ENCODE assay signal across 11 cellular contexts in the genomic region with DNA sequence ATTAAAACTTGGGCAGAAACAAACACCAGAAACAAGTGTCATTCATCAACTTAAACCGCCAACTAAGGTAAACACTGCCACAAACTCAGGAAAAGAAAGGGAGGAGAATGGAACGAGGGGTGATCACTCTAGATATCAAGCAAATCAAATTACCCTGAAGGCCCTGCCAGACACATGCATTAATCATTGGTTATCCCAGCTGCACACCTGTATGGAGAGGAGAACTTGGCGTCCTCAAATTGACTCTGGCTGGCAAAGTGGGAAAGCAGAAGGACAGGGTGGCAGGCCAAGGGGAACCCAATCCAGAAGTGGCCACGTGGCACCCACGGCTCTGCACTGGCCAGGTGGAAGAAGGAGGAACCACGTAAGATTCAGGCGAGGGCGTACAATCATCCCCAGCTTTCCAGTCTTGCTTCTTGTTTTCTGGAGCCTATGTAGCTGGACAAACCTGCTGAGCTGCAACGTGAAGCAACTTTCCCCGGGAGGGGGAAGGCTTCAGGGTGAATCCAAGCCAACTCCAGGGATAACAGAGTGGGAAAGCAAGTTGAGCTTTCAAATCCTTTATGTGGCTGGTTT.
DNase-seq lines count a peak whose midpoint lies in the region; ATAC-seq and TF ChIP-seq lines count a peak whose summit lies in the region.
"Had no signal": no experiment of that assay in that cellular context is flagged by ENCODE, and none has a peak within 500 bp of the region (broad histone marks: within the 10 kb centered on the region; RNA-seq: fewer than 3 reads in every experiment).

No MANE protein-coding gene starts in this region.

- H3K27me3 Mint-ChIP-seq in activated naive CD8-positive, alpha-beta T cell treated with anti-CD3 and anti-CD28 coated beads for 36 hours, result peaks cover 4% of the 10 kb centered on the region

- WGBS in body of pancreas, 2 donors, result 36% methylated on average over 10 of the region's 10 CpGs
- WGBS in trophoblast cell (ENCODE audit: extremely low coverage, insufficient coverage, insufficient read length), result no CpG with 5 or more reads among the region's 10 CpGs

- H3K79me2 ChIP-seq in trophoblast cell (ENCODE audit: control insufficient read depth, insufficient read depth, low read length, poor library complexity), result no peaks in the 10 kb centered on the region

- H4K91ac ChIP-seq in trophoblast cell (ENCODE audit: low read depth, low read length), result peak overlapping the region; percentile 8

- H3K4me1 Mint-ChIP-seq in activated naive CD8-positive, alpha-beta T cell treated with anti-CD3 and anti-CD28 coated beads for 36 hours, result no peaks in the 10 kb centered on the region

- peak overlapping the region; percentile 10 for H4K8ac ChIP-seq in trophoblast cell (ENCODE audit: low read depth, low read length)

- no peak overlapping the region for H3K18ac ChIP-seq in trophoblast cell (ENCODE audit: low read length)

- H3K36me3 ChIP-seq in body of pancreas (replicated peaks in 1 of 2; ENCODE audit: insufficient read depth in 1 of 2, low read depth in 2 of 2), result no peaks in the 10 kb centered on the region
- no peaks in the 10 kb centered on the region for H3K36me3 ChIP-seq in trophoblast cell (ENCODE audit: control insufficient read depth in 1 of 2, insufficient read depth in 2 of 2, low read length in 2 of 2)
- H3K36me3 ChIP-seq in colonic mucosa, result no peaks in the 10 kb centered on the region
- H3K36me3 ChIP-seq: adrenal gland had no signal

- intact Hi-C loops in body of pancreas (cut with DNase I) (no loop called here), colonic mucosa (cut with DNase I) (no loop called here)

- H3K27ac ChIP-seq in body of pancreas (no peak overlapping the region), trophoblast cell (ENCODE audit: low read depth, low read length) (peak overlapping the region; percentile 15), colonic mucosa (no peak overlapping the region)
- H3K27ac ChIP-seq: adrenal gland had no signal

- no peak overlapping the region for H3K14ac ChIP-seq in trophoblast cell (ENCODE audit: low read length)

- peaks cover 2% of the 10 kb centered on the region for H3K79me1 ChIP-seq in trophoblast cell (ENCODE audit: low read length)

- peak overlapping the region; percentile 19 for H2BK12ac ChIP-seq in trophoblast cell (ENCODE audit: low read length)

- H3K23ac ChIP-seq in trophoblast cell (ENCODE audit: low read length), result no peak overlapping the region

- H3K4me3 ChIP-seq in NB4 (ENCODE audit: low read depth, low read length), result peak overlapping the region; percentile 73
- H3K4me3 ChIP-seq in body of pancreas, result no peak overlapping the region
- H3K4me3 ChIP-seq in trophoblast cell (ENCODE audit: low read depth, low read length), result no peak overlapping the region
- no peak overlapping the region for H3K4me3 ChIP-seq in colonic mucosa
- H3K4me3 ChIP-seq: adrenal gland had no signal

- H3K9me3 ChIP-seq in body of pancreas, result no peaks in the 10 kb centered on the region
- H3K9me3 ChIP-seq in trophoblast cell (ENCODE audit: insufficient read depth, low read depth, low read length), result no peaks in the 10 kb centered on the region
- no peaks in the 10 kb centered on the region for H3K9me3 ChIP-seq in colonic mucosa
- H3K9me3 ChIP-seq: adrenal gland had no signal

- no peak overlapping the region for H3K27ac Mint-ChIP-seq in activated naive CD8-positive, alpha-beta T cell treated with anti-CD3 and anti-CD28 coated beads for 36 hours

- H3K4me1 ChIP-seq in body of pancreas (peaks cover 15% of the 10 kb centered on the region), trophoblast cell (ENCODE audit: control insufficient read depth in 1 of 2, insufficient read depth in 2 of 2, low read length in 2 of 2) (peaks cover 10 to 19% of the 10 kb centered on the region in 2 experiments), colonic mucosa (no peaks in the 10 kb centered on the region)
- H3K4me1 ChIP-seq: adrenal gland had no signal

- no peak overlapping the region for H3K9ac ChIP-seq in trophoblast cell (ENCODE audit: low read length)
- no peak overlapping the region for H3K9ac ChIP-seq in colonic mucosa (ENCODE audit: low read depth in 2 of 2, low read length in 2 of 2)

- TF ChIP-seq POLR2A in NB4 (IDR thresholded peaks at IDR 0.05; ENCODE audit: extremely low read depth, insufficient read length) (no peak), body of pancreas (IDR thresholded peaks at IDR 0.05) (no peak)

- H3K9me3 Mint-ChIP-seq in activated naive CD8-positive, alpha-beta T cell treated with anti-CD3 and anti-CD28 coated beads for 36 hours, result no peaks in the 10 kb centered on the region

- peak overlapping the region; percentile 32 for H3K4me2 ChIP-seq in trophoblast cell (ENCODE audit: low read length)

- no peak overlapping the region for H2BK5ac ChIP-seq in trophoblast cell (ENCODE audit: low read depth, low read length, poor library complexity)

- no peak overlapping the region for H2AK5ac ChIP-seq in trophoblast cell (ENCODE audit: low read length)

- H3K4ac ChIP-seq in trophoblast cell (ENCODE audit: low read depth, low read length), result no peak overlapping the region

- no peaks in the 10 kb centered on the region for H3K36me3 Mint-ChIP-seq in activated naive CD8-positive, alpha-beta T cell treated with anti-CD3 and anti-CD28 coated beads for 36 hours

- H3K27me3 ChIP-seq in body of pancreas (no peaks in the 10 kb centered on the region), trophoblast cell (ENCODE audit: insufficient read depth, low read length) (no peaks in the 10 kb centered on the region), colonic mucosa (no peaks in the 10 kb centered on the region)
- H3K27me3 ChIP-seq: adrenal gland had no signal

- H4K12ac ChIP-seq in trophoblast cell (ENCODE audit: low read depth, low read length), result no peak overlapping the region

- no peak overlapping the region for H2BK120ac ChIP-seq in trophoblast cell (ENCODE audit: insufficient read depth, low read length, poor library complexity)

- H2AFZ ChIP-seq in trophoblast cell (ENCODE audit: insufficient read depth, low read length, poor library complexity), result no peak overlapping the region

- DNase-seq in DMS79 (lab: John Stamatoyannopoulos, UW) (peak; percentile 68), NB4 (ENCODE audit: low read depth) (peak; percentile 86), body of pancreas (peak in 3 of 4 donors; percentile 24 to 44 (median 44)), trophoblast cell (peak; percentile 89 to 92), mucosa of gallbladder (ENCODE audit: low spot score) (no peak), colonic mucosa (no peak)
- DNase-seq in activated naive CD8-positive, alpha-beta T cell treated with anti-CD3 and anti-CD28 coated beads for 36 hours, result no peak
- DNase-seq: NCI-H1048 had no signal

- TF ChIP-seq CTCF in NB4 (IDR thresholded peaks at IDR 0.05; ENCODE audit: low read depth, low read length) (no peak), body of pancreas (IDR thresholded peaks at IDR 0.05) (no peak), colonic mucosa (IDR thresholded peaks at IDR 0.05) (no peak)

- ATAC-seq in body of pancreas (peak; percentile 38), GM18502 (IDR thresholded peaks at IDR 0.05; ENCODE audit: poor library complexity, unreplicated experiment) (no peak)
- ATAC-seq: left lobe of liver had no signal

- no peak overlapping the region for H3K4me3 Mint-ChIP-seq in activated naive CD8-positive, alpha-beta T cell treated with anti-CD3 and anti-CD28 coated beads for 36 hours

Comparison
In these comparisons a context has a peak if more than half of its experiments do, and no peak if none do; other contexts are left out.
1. DNase-seq: peak in DMS79 (single experiment), NB4 (single experiment), body of pancreas (3 of 4) and trophoblast cell (2 of 2); none in activated naive CD8-positive, alpha-beta T cell treated with anti-CD3 and anti-CD28 coated beads for 36 hours (single experiment), mucosa of gallbladder (single experiment) and colonic mucosa (single experiment).